ENCODE assay signal across 8 cellular contexts in the genomic region with DNA sequence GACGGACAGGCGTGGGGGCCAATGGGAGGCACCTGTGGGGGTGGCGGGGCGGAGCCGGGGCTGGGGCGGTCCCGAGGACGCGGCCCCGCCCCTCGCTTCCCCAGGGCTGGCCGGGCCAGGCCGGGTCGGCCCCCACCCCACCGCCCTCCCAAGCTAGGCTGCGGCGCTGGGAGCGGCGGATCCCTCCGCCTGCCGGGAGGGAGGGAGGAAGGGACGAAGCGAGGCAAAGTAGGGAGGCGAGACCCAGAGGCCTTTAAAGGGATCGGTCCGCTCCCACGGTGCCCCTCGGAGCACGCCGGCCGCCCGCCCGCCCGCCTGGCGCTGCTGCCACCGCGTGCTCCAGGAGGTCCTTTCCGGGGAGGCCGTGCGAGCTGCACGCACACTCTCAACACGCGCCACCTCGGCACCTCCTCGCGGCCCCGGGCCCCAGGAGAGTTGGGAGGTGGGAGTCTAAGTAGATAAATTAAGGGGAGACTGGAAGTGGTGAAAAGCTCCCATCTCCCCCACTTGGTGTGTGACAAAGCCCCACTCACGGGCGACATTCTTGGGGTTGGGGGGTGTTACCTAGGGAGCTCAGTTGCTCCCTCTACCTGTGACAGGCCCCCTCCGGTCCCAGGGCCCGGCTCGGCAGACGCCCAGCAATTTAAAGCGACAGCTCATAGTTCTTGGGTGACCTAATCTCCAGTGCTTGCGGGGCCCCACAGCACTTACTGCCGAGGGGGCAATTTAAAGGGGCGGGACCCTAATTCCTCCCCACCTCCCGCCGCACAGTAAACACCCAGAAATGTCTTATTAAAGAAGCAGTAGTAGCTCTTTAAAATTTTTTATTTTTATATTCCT. TPM values are rescaled to one million over a fixed set of nuclear protein-coding genes. Genes with fewer than 3 reads are reported as not detected.
DNase-seq lines count a peak whose midpoint lies in the region; ATAC-seq and TF ChIP-seq lines count a peak whose summit lies in the region.

No MANE protein-coding gene starts in this region.

- 0 out of 3 replicates have a peak, but pooled peaks cover 5% of the 10 kb centered on the region for H3K9me3 Mint-ChIP-seq in GM23338
- no peaks in the 10 kb centered on the region for H3K9me3 Mint-ChIP-seq in natural killer cell

- no peaks in the 10 kb centered on the region; the same call in 1 of the 2 replicates for H3K9me2 ChIP-seq in GM23338 (ENCODE audit: insufficient read depth)

- DNase-seq in Daoy (ENCODE audit: low read depth) (peak; percentile 97), GM23338 (ENCODE audit: low spot score) (peak; percentile 95), LHCN-M2 (ENCODE audit: low read depth) (peak; percentile 94), RKO (ENCODE audit: low spot score) (peak; percentile 93), fibroblast of lung (ENCODE audit: low read depth in 2 of 2) (peak; percentile 97), natural killer cell (peak; percentile 92)
- peak; percentile 90 to 91 for DNase-seq in activated T-helper 1 cell treated with anti-CD3 and anti-CD28 coated beads, Interleukin-2, amount 50 U/mL, for 16 hours (ENCODE audit: low read depth in 1 of 2, low spot score in 1 of 2)
- DNase-seq in stimulated activated naive CD4-positive, alpha-beta T cell (lab: John Stamatoyannopoulos, UW), result peak; percentile 89 to 99 (median 94)

- intact Hi-C loops in natural killer cell (cut with micrococcal nuclease), result loop anchor here (1.0 to 5.0 kb wide), 4 partner anchors 20 to 164 kb away; a partner anchor contains a TSS

- H3K4me1 Mint-ChIP-seq in GM23338 (peaks cover 71% of the 10 kb centered on the region), natural killer cell (peaks cover 67 to 82% of the 10 kb centered on the region in 2 donors)

- H3K27me3 ChIP-seq in GM23338 (ENCODE audit: insufficient read depth), result no peaks in the 10 kb centered on the region
- H3K27me3 ChIP-seq in fibroblast of lung (ENCODE audit: control insufficient read depth, insufficient read depth, low read length), result no peaks in the 10 kb centered on the region

- peak overlapping the region; percentile 72 for H3K27ac Mint-ChIP-seq in GM23338
- H3K27ac Mint-ChIP-seq in natural killer cell, result peak overlapping the region; percentile 96 to 99

- peak overlapping the region; percentile 99 for H3K9ac ChIP-seq in fibroblast of lung (ENCODE audit: insufficient read depth, low read length)

- ATAC-seq in GM23338, result peak; percentile 53
- peak; percentile 64 to 87 (median 71) for ATAC-seq in natural killer cell

- H3K36me3 ChIP-seq in GM23338 (ENCODE audit: insufficient read depth) (no peaks in the 10 kb centered on the region), fibroblast of lung (ENCODE audit: control insufficient read depth, insufficient read depth, low read length) (peaks cover 2% of the 10 kb centered on the region)

- peaks cover 15% of the 10 kb centered on the region for H3F3A ChIP-seq in GM23338 (replicated peaks; ENCODE audit: low read depth)

- H3K79me2 ChIP-seq in GM23338 (replicated peaks; ENCODE audit: insufficient read depth), result peaks cover 36% of the 10 kb centered on the region
- peaks cover 44% of the 10 kb centered on the region for H3K79me2 ChIP-seq in fibroblast of lung (ENCODE audit: control insufficient read depth, insufficient read depth, low read length)

- H3K4me3 ChIP-seq in GM23338, result peak overlapping the region; percentile 98
- peak overlapping the region; percentile 78 to 95 (median 91) for H3K4me3 ChIP-seq in fibroblast of lung (replicated peaks in 1 of 4; ENCODE audit: control extremely low read depth in 1 of 4, insufficient read depth in 1 of 4, low read depth in 3 of 4, low read length in 4 of 4)

- TF ChIP-seq CTCF in GM23338 (conservative IDR thresholded peaks at IDR 0.05; ENCODE audit: low read depth in 2 of 2) (peak; percentile 41 to 57), fibroblast of lung (conservative IDR thresholded peaks at IDR 0.05 in 1 of 2, IDR thresholded peaks at IDR 0.05 in 1 of 2; ENCODE audit: low read depth in 1 of 2, low read length in 2 of 2) (peak; percentile 15 to 33), natural killer cell (IDR thresholded peaks at IDR 0.05) (peak; percentile 67)

- H3K4me1 ChIP-seq in GM23338 (ENCODE audit: insufficient read depth) (peaks cover 60% of the 10 kb centered on the region), fibroblast of lung (ENCODE audit: control insufficient read depth, extremely low read depth, insufficient read depth, low read length) (peaks cover 56% of the 10 kb centered on the region)

- peaks cover 23% of the 10 kb centered on the region for H3K27me3 Mint-ChIP-seq in GM23338 (ENCODE audit: insufficient read depth, low read depth, poor library complexity)
- no peaks in the 10 kb centered on the region for H3K27me3 Mint-ChIP-seq in natural killer cell (ENCODE audit: low read depth in 2 of 2)

- H4K20me1 ChIP-seq in GM23338 (replicated peaks; ENCODE audit: insufficient read depth) (peaks cover 5% of the 10 kb centered on the region; the same call in 1 of the 2 replicates), fibroblast of lung (ENCODE audit: control insufficient read depth, extremely low read depth, insufficient read depth, low read length) (peaks cover 5% of the 10 kb centered on the region)

- H3K27ac ChIP-seq in GM23338 (ENCODE audit: low read depth), result peak overlapping the region; percentile 96
- peak overlapping the region; percentile 100 for H3K27ac ChIP-seq in fibroblast of lung (ENCODE audit: insufficient read depth, low read length)

- no peaks in the 10 kb centered on the region for H3K9me3 ChIP-seq in fibroblast of lung (ENCODE audit: control insufficient read depth, insufficient read depth, low read depth, low read length)

- H3K4me3 Mint-ChIP-seq in GM23338 (peak overlapping the region; percentile 91), natural killer cell (peak overlapping the region; percentile 89)

- H2AFZ ChIP-seq in GM23338 (0 out of 2 replicates have a peak overlapping the region, but pooled peaks have one; percentile 4), fibroblast of lung (ENCODE audit: low read length) (no peak overlapping the region)

- peaks cover 3% of the 10 kb centered on the region; the same call in 1 of the 3 replicates for H3K36me3 Mint-ChIP-seq in GM23338 (ENCODE audit: low read depth)
- no peaks in the 10 kb centered on the region for H3K36me3 Mint-ChIP-seq in natural killer cell

- H3K4me2 ChIP-seq in GM23338, result peak overlapping the region; percentile 83
- peak overlapping the region; percentile 93 for H3K4me2 ChIP-seq in fibroblast of lung (ENCODE audit: extremely low read depth, insufficient read depth, low read length)

TF ChIP-seq in GM23338, 12 proteins besides CTCF, POLR2A, EP300 and RAD21:
- TF ChIP-seq, protein P1, sequence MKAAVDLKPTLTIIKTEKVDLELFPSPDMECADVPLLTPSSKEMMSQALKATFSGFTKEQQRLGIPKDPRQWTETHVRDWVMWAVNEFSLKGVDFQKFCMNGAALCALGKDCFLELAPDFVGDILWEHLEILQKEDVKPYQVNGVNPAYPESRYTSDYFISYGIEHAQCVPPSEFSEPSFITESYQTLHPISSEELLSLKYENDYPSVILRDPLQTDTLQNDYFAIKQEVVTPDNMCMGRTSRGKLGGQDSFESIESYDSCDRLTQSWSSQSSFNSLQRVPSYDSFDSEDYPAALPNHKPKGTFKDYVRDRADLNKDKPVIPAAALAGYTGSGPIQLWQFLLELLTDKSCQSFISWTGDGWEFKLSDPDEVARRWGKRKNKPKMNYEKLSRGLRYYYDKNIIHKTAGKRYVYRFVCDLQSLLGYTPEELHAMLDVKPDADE (IDR thresholded peaks at IDR 0.05), result peak; percentile 2; the same call in 1 of the 2 replicates
- TF ChIP-seq ZNF114 (CRISPR knock-in tag; IDR thresholded peaks at IDR 0.05), result no peak
- TF ChIP-seq POLR2AphosphoS5 (IDR thresholded peaks at IDR 0.05; ENCODE audit: low read depth), result peak; percentile 65
TF ChIP-seq in GM23338: peak in this region for 2.

RNA-seq across cellular contexts. Expression of a gene that starts 0.5 kb away (rescaled TPM):
- total RNA-seq in Daoy (2014; rRNA removed; shearing (Covaris generic)), result 2.5 and 6.1 TPM in 2 replicates
- 9.7 and 15.5 TPM in 2 replicates for total RNA-seq in GM23338 (2014; rRNA removed; shearing (Covaris generic))
- polyA plus RNA-seq in GM23338 (2016; fragmentation: Nextera tagmentation; extraction: Ambion mirVana), result 10.4 and 10.6 TPM in 2 replicates
- total RNA-seq in LHCN-M2 (2014; rRNA removed), result 21.9 and 23.2 TPM in 2 replicates
- 27.4 TPM for polyA plus RNA-seq in LHCN-M2 (2012)
- 4.6 and 9.9 TPM in 2 replicates for total RNA-seq in fibroblast of lung
- polyA plus RNA-seq in fibroblast of lung, result 12.7 and 13.1 TPM in 2 replicates
- polyA plus RNA-seq in fibroblast of lung (2012), result 23.3 and 27.8 TPM in 2 replicates
- polyA minus RNA-seq in fibroblast of lung (ENCODE audit: low replicate concordance), result 30.5 and 45.4 TPM in 2 replicates
- 100 to 1,000 TPM; 232 to 298 (median 284) TPM for total RNA-seq in natural killer cell

Comparison
In these comparisons a context has a peak if more than half of its experiments do, and no peak if none do; other contexts are left out.
1. Peak in every context shown above with its lines: DNase-seq, ATAC-seq, H3K4me3 ChIP-seq and H3K27ac ChIP-seq.